ENCODE assay signal across 2 cellular contexts in genomic region chr9:16450578-16450977, GRCh38.
TF ChIP-seq lines count a peak whose summit lies in the region.

No MANE protein-coding gene starts in this region.

TF ChIP-seq in H1, 55 proteins besides CTCF, POLR2A, EP300 and RAD21 (continued from another document):
- TF ChIP-seq ATF2 (IDR thresholded peaks at IDR 0.05; ENCODE audit: low read length), result no peak
- TF ChIP-seq MAX (IDR thresholded peaks at IDR 0.05), result no peak
- TF ChIP-seq CBX8 (IDR thresholded peaks at IDR 0.05; ENCODE audit: borderline replicate concordance, low read depth, low read length), result no peak
- no peak for TF ChIP-seq SP1 (IDR thresholded peaks at IDR 0.05; ENCODE audit: low read depth, low read length)
- no peak for TF ChIP-seq BRCA1 (IDR thresholded peaks at IDR 0.05; ENCODE audit: low read depth, low read length)
- no peak for TF ChIP-seq GABPA (IDR thresholded peaks at IDR 0.05; ENCODE audit: borderline replicate concordance, insufficient read depth, low read length)

TF ChIP-seq in WTC11, 78 proteins besides CTCF, POLR2A, EP300 and RAD21 (continued from another document):
- no peak for TF ChIP-seq MYBL2 (CRISPR knock-in tag; IDR thresholded peaks at IDR 0.05)
- TF ChIP-seq, protein P1, sequence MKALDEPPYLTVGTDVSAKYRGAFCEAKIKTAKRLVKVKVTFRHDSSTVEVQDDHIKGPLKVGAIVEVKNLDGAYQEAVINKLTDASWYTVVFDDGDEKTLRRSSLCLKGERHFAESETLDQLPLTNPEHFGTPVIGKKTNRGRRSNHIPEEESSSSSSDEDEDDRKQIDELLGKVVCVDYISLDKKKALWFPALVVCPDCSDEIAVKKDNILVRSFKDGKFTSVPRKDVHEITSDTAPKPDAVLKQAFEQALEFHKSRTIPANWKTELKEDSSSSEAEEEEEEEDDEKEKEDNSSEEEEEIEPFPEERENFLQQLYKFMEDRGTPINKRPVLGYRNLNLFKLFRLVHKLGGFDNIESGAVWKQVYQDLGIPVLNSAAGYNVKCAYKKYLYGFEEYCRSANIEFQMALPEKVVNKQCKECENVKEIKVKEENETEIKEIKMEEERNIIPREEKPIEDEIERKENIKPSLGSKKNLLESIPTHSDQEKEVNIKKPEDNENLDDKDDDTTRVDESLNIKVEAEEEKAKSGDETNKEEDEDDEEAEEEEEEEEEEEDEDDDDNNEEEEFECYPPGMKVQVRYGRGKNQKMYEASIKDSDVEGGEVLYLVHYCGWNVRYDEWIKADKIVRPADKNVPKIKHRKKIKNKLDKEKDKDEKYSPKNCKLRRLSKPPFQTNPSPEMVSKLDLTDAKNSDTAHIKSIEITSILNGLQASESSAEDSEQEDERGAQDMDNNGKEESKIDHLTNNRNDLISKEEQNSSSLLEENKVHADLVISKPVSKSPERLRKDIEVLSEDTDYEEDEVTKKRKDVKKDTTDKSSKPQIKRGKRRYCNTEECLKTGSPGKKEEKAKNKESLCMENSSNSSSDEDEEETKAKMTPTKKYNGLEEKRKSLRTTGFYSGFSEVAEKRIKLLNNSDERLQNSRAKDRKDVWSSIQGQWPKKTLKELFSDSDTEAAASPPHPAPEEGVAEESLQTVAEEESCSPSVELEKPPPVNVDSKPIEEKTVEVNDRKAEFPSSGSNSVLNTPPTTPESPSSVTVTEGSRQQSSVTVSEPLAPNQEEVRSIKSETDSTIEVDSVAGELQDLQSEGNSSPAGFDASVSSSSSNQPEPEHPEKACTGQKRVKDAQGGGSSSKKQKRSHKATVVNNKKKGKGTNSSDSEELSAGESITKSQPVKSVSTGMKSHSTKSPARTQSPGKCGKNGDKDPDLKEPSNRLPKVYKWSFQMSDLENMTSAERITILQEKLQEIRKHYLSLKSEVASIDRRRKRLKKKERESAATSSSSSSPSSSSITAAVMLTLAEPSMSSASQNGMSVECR (CRISPR knock-in tag; IDR thresholded peaks at IDR 0.05; ENCODE audit: borderline replicate concordance), result no peak
- no peak for TF ChIP-seq NFYB (CRISPR knock-in tag; conservative IDR thresholded peaks at IDR 0.05; ENCODE audit: low read depth)
- no peak for TF ChIP-seq ATF1 (CRISPR knock-in tag; IDR thresholded peaks at IDR 0.05)
- no peak for TF ChIP-seq ZNF416 (CRISPR knock-in tag; IDR thresholded peaks at IDR 0.05)
- no peak for TF ChIP-seq GABPB1 (CRISPR knock-in tag; IDR thresholded peaks at IDR 0.05)
- no peak for TF ChIP-seq ELF4 (CRISPR knock-in tag; IDR thresholded peaks at IDR 0.05; ENCODE audit: low read depth)
- no peak for TF ChIP-seq ZNF425 (CRISPR knock-in tag; conservative IDR thresholded peaks at IDR 0.05)
- TF ChIP-seq, protein P2, sequence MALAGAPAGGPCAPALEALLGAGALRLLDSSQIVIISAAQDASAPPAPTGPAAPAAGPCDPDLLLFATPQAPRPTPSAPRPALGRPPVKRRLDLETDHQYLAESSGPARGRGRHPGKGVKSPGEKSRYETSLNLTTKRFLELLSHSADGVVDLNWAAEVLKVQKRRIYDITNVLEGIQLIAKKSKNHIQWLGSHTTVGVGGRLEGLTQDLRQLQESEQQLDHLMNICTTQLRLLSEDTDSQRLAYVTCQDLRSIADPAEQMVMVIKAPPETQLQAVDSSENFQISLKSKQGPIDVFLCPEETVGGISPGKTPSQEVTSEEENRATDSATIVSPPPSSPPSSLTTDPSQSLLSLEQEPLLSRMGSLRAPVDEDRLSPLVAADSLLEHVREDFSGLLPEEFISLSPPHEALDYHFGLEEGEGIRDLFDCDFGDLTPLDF (CRISPR knock-in tag; IDR thresholded peaks at IDR 0.05), result no peak
- TF ChIP-seq, protein P3, sequence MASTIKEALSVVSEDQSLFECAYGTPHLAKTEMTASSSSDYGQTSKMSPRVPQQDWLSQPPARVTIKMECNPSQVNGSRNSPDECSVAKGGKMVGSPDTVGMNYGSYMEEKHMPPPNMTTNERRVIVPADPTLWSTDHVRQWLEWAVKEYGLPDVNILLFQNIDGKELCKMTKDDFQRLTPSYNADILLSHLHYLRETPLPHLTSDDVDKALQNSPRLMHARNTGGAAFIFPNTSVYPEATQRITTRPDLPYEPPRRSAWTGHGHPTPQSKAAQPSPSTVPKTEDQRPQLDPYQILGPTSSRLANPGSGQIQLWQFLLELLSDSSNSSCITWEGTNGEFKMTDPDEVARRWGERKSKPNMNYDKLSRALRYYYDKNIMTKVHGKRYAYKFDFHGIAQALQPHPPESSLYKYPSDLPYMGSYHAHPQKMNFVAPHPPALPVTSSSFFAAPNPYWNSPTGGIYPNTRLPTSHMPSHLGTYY (CRISPR knock-in tag; IDR thresholded peaks at IDR 0.05), result no peak
- TF ChIP-seq ZNF263 (CRISPR knock-in tag; IDR thresholded peaks at IDR 0.05; ENCODE audit: low read depth), result no peak
- TF ChIP-seq EMX1 (CRISPR knock-in tag; IDR thresholded peaks at IDR 0.05), result no peak
TF ChIP-seq in WTC11: peak in this region for 0.
